ENCODE assay signal across 8 cellular contexts in the genomic region with DNA sequence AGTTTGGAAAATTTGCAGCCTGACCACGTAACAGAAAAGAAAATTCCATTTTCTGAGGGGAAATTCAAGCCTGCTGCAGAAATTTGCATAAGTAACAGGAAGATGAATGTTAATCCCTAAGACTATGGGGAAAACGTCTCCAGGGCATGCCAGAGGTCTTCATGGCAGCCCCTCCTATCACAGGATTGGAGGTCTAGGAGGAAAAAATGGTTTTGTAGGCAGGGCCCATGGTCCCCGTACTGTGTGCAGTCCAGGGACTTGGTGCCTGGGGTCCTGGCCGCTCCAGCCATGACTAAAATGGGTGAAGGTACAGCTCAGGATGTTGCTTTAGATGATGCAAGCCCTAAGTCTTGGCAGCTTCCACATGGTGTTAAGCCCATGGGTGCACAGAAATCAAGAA.
"Had no signal": no experiment of that assay in that cellular context is flagged by ENCODE, and none has a peak within 500 bp of the region (broad histone marks: within the 10 kb centered on the region; RNA-seq: fewer than 3 reads in every experiment).

No MANE protein-coding gene starts in this region.

- H3K4me3 ChIP-seq: GM12878 had no signal

- DNase-seq: GDM1, GF-D8 had no signal

- ATAC-seq: GM12878 had no signal

- FAIRE-seq: G401.6, GM12878, GM12891, GM12892, GM18507, GM19239 had no signal
